Comparison of ENCODE assay signal across 9 cellular contexts in the genomic region with DNA sequence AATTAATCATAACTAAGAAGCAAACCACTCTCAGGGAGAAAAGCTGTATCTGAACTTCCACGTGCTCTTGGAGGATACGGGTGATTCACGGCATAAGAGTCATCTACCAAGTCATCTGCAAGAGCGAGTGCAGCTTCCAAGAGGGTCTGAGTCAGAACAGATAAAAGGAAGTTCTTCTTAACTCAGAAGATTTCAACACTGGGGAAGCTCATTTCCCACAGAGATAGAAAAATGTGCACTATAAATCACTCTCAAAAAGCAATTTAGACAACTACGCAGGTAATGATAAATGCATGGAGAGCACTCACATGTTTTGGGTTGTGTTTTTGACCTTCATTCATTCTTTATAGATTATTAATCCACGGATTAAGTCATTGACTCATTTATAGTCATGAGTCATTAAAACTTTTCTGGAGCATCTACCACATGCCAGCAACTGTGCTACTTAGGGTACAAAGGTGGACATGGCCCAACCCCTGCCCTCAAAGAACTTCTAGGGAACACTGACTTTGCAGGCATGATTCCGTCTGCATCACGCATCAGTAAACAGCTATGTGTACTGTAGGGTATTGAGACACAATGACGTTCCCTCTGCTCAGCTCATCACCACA. TPM values are rescaled to one million over a fixed set of nuclear protein-coding genes. Genes with fewer than 3 reads are reported as not detected.
DNase-seq lines count a peak whose midpoint lies in the region; ATAC-seq, FAIRE-seq and TF ChIP-seq lines count a peak whose summit lies in the region.
"Had no signal": no experiment of that assay in that cellular context is flagged by ENCODE, and none has a peak within 500 bp of the region (broad histone marks: within the 10 kb centered on the region; RNA-seq: fewer than 3 reads in every experiment).

No MANE protein-coding gene starts in this region.

- H3K4me3 ChIP-seq in astrocyte (ENCODE audit: insufficient read depth, low read depth, low read length), result no peak overlapping the region
- H3K4me3 ChIP-seq in lower leg skin (ENCODE audit: low read depth, poor library complexity, severe bottlenecking), result no peak overlapping the region
- no peak overlapping the region for H3K4me3 ChIP-seq in testis

- 38 to 45% methylated on average over 9 of the region's 9 CpGs for WGBS in lower leg skin, 2 donors
- WGBS in testis, 2 donors, result 67 to 70% methylated on average over 9 of the region's 9 CpGs

- intact Hi-C loops in lower leg skin (cut with DNase I; ENCODE audit: low total_unique reads), result no loop called here
- intact Hi-C loops in testis (cut with DNase I; ENCODE audit: low total_unique reads), result no loop called here

- H3K27ac ChIP-seq in astrocyte (ENCODE audit: low read depth, low read length) (peak overlapping the region; percentile 91), testis (no peak overlapping the region)
- H3K27ac ChIP-seq: KMS-11 had no signal

- DNase-seq in AML-193 (lab: John Stamatoyannopoulos, UW) (peak; percentile 84 to 89), Kasumi-1 (lab: John Stamatoyannopoulos, UW) (peak; percentile 98 to 99), astrocyte (ENCODE audit: low read depth) (peak; percentile 100), lower leg skin (ENCODE audit: low spot score in 2 of 2) (peak; percentile 79 to 89), testis (no peak), medulla oblongata (ENCODE audit: extremely low spot score) (no peak), NCI-H1930 (lab: John Stamatoyannopoulos, UW) (no peak)

- no peaks in the 10 kb centered on the region for H3K36me3 Mint-ChIP-seq in astrocyte (ENCODE audit: low read depth, unreplicated experiment)

- peak overlapping the region; percentile 45 for H3K4me2 ChIP-seq in astrocyte (ENCODE audit: low read length)
- H3K4me2 ChIP-seq: KMS-11 had no signal

- H3K9ac ChIP-seq in astrocyte (ENCODE audit: low read length), result peak overlapping the region; percentile 61
- H3K9ac ChIP-seq: KMS-11 had no signal

- H4K20me1 ChIP-seq in astrocyte (ENCODE audit: insufficient read depth, low read length), result no peaks in the 10 kb centered on the region

- FAIRE-seq in astrocyte (lab: Jason Lieb, UNC), result peak; percentile 97

- H3K79me2 ChIP-seq in astrocyte (ENCODE audit: insufficient read depth, low read length), result no peaks in the 10 kb centered on the region

- H3K4me3 Mint-ChIP-seq in astrocyte (ENCODE audit: unreplicated experiment), result no peak overlapping the region

- H3K9me3 ChIP-seq in astrocyte (ENCODE audit: insufficient read depth, low read depth, low read length) (no peaks in the 10 kb centered on the region), testis (no peaks in the 10 kb centered on the region)

- ATAC-seq in GM21529 (IDR thresholded peaks at IDR 0.05; ENCODE audit: unreplicated experiment), result no peak

- TF ChIP-seq CTCF in astrocyte (IDR thresholded peaks at IDR 0.05; ENCODE audit: insufficient read depth, low read depth, low read length) (no peak), lower leg skin (IDR thresholded peaks at IDR 0.05) (no peak), testis (IDR thresholded peaks at IDR 0.05) (no peak)

- no peaks in the 10 kb centered on the region for H3K36me3 ChIP-seq in astrocyte (ENCODE audit: insufficient read depth, low read length)
- no peaks in the 10 kb centered on the region for H3K36me3 ChIP-seq in testis (ENCODE audit: low read depth, missing control alignments)

- TF ChIP-seq POLR2A in lower leg skin (IDR thresholded peaks at IDR 0.05) (no peak), testis (IDR thresholded peaks at IDR 0.05) (no peak)

- peaks cover 6% of the 10 kb centered on the region for H3K9me3 Mint-ChIP-seq in astrocyte (ENCODE audit: unreplicated experiment)

- peaks cover 17% of the 10 kb centered on the region for H3K4me1 ChIP-seq in astrocyte (ENCODE audit: insufficient read depth, low read length)
- no peaks in the 10 kb centered on the region for H3K4me1 ChIP-seq in testis

- no peaks in the 10 kb centered on the region for H3K27me3 ChIP-seq in astrocyte (ENCODE audit: insufficient read depth, low read length)
- no peaks in the 10 kb centered on the region for H3K27me3 ChIP-seq in testis

- no peaks in the 10 kb centered on the region for H3K27me3 Mint-ChIP-seq in astrocyte (ENCODE audit: low read depth, unreplicated experiment)

- H3K4me1 Mint-ChIP-seq in astrocyte (ENCODE audit: low read depth, unreplicated experiment), result peaks cover 29% of the 10 kb centered on the region

- peak overlapping the region; percentile 94 for H3K27ac Mint-ChIP-seq in astrocyte (ENCODE audit: unreplicated experiment)

- no peak overlapping the region for H2AFZ ChIP-seq in astrocyte (ENCODE audit: low read depth, low read length)

RNA-seq across cellular contexts. Expression of a gene that starts 20.8 kb away (rescaled TPM):
- total RNA-seq in astrocyte (1.8 and 2.2 TPM in 2 replicates), lower leg skin (10 to 100 TPM in 1 of 4 donors, 1 to 10 TPM in 3; 4.2 to 55.1 (median 7.3) TPM), testis (1 to 10 TPM; 4.9 to 6.4 TPM)
- 13.0 TPM for polyA plus RNA-seq in testis (ENCODE audit: insufficient read depth, low read depth, low replicate concordance)

Comparison
In these comparisons a context has a peak if more than half of its experiments do, and no peak if none do; other contexts are left out.
1. DNase-seq: peak in AML-193 (2 of 2), Kasumi-1 (2 of 2), astrocyte (single experiment) and lower leg skin (2 of 2); none in testis (single experiment), medulla oblongata (single experiment) and NCI-H1930 (0 of 2).